In genomic region chr15:87733977-87734376, GRCh38 we compare ENCODE assay signal across 33 cellular contexts.
"Had no signal": no experiment of that assay in that cellular context is flagged by ENCODE, and none has a peak within 500 bp of the region (broad histone marks: within the 10 kb centered on the region; RNA-seq: fewer than 3 reads in every experiment).

No MANE protein-coding gene starts in this region.

- H3K4me1 ChIP-seq: adrenal gland, body of pancreas, breast epithelium had no signal

- H3K9me3 ChIP-seq: adrenal gland, body of pancreas, breast epithelium had no signal

- H3K36me3 ChIP-seq: adrenal gland, brain microvascular endothelial cell, breast epithelium had no signal

- ATAC-seq: activated CD4-positive, alpha-beta T cell treated with anti-CD3 and anti-CD28 coated beads for 36 hours; activated CD4-positive, CD25-positive, alpha-beta regulatory T cell treated with anti-CD3 and anti-CD28 coated beads, Interleukin-2, amount 50 U/mL, for 24 hours; activated CD8-positive, alpha-beta memory T cell treated with anti-CD3 and anti-CD28 coated beads, Interleukin-2, amount 10 ng/mL, durations not matched to agents 7 days and 5 days; activated naive CD4-positive, alpha-beta T cell treated with anti-CD3 and anti-CD28 coated beads, Interleukin-2, amount 50 U/mL, for 72 hours; activated T-helper 17 cell treated with anti-CD3 and anti-CD28 coated beads, Interleukin-2, amount 50 U/mL, for 72 hours; body of pancreas had no signal

- DNase-seq: activated CD4-positive, alpha-beta memory T cell treated with anti-CD3 and anti-CD28 coated beads, Interleukin-2, amount 10 ng/mL, durations not matched to agents 7 days and 5 days; activated CD4-positive, alpha-beta T cell treated with anti-CD3 and anti-CD28 coated beads for 1 hour; activated CD4-positive, alpha-beta T cell treated with anti-CD3 and anti-CD28 coated beads for 36 hours; activated CD4-positive, alpha-beta T cell treated with anti-CD3 and anti-CD28 coated beads for 48 hours; activated CD4-positive, alpha-beta T cell treated with anti-CD3 and anti-CD28 coated beads, Interleukin-2, amount 10 ng/mL, durations not matched to agents 7 days and 5 days; activated CD4-positive, alpha-beta T cell treated with anti-CD3 and anti-CD28 coated beads, Interleukin-2, amount 50 U/mL, for 48 hours; activated CD4-positive, CD25-positive, alpha-beta regulatory T cell; activated CD8-positive, alpha-beta memory T cell treated with anti-CD3 and anti-CD28 coated beads, Interleukin-2, amount 10 ng/mL, durations not matched to agents 7 days and 5 days; activated CD8-positive, alpha-beta memory T cell treated with anti-CD3 and anti-CD28 coated beads, Interleukin-2, amount 50 U/mL, for 48 hours; activated effector memory CD4-positive, alpha-beta T cell treated with anti-CD3 and anti-CD28 coated beads, Interleukin-2, amount 50 U/mL, for 16 hours; activated gamma-delta T cell treated with Interleukin-2 at 50 U/mL for 16 hours; activated naive CD4-positive, alpha-beta T cell; activated naive CD4-positive, alpha-beta T cell treated with anti-CD3 and anti-CD28 coated beads for 36 hours; activated naive CD4-positive, alpha-beta T cell treated with anti-CD3 and anti-CD28 coated beads, Interleukin-2, amount 50 U/mL, for 16 hours; activated naive CD8-positive, alpha-beta T cell treated with anti-CD3 and anti-CD28 coated beads for 36 hours; activated T-cell treated with anti-CD3 and anti-CD28 coated beads, Interleukin-2, amount 50 U/mL, for 24 hours; activated T-cell treated with anti-CD3 and anti-CD28 coated beads, Interleukin-2, amount 50 U/mL, for 48 hours; adrenal gland; amniotic stem cell; aorta; body of pancreas; brain microvascular endothelial cell; central memory CD4-positive, alpha-beta T cell; T-helper 1 cell; T-helper 2 cell; T-helper 9 cell had no signal

- H3K27ac ChIP-seq: adrenal gland, body of pancreas, brain microvascular endothelial cell, breast epithelium, VCaP had no signal

- H3K4me3 Mint-ChIP-seq: activated CD4-positive, alpha-beta memory T cell treated with anti-CD3 and anti-CD28 coated beads, Interleukin-2, amount 10 ng/mL, durations not matched to agents 7 days and 5 days; activated CD4-positive, alpha-beta T cell treated with anti-CD3 and anti-CD28 coated beads for 36 hours; activated CD4-positive, alpha-beta T cell treated with anti-CD3 and anti-CD28 coated beads, Interleukin-2, amount 10 ng/mL, durations not matched to agents 7 days and 5 days; activated CD8-positive, alpha-beta memory T cell treated with anti-CD3 and anti-CD28 coated beads, Interleukin-2, amount 10 ng/mL, durations not matched to agents 7 days and 5 days; activated naive CD4-positive, alpha-beta T cell treated with anti-CD3 and anti-CD28 coated beads for 36 hours; activated naive CD8-positive, alpha-beta T cell treated with anti-CD3 and anti-CD28 coated beads for 36 hours; activated T-cell treated with anti-CD3 and anti-CD28 coated beads, Interleukin-2, amount 50 U/mL, for 24 hours; activated T-helper 17 cell treated with anti-CD3 and anti-CD28 coated beads, Interleukin-2, amount 50 U/mL, for 72 hours; T-helper 1 cell treated with Interleukin-12 subunit alpha and Interleukin-12 subunit beta and Interleukin-4 antibody, amounts not matched to agents 30 μg/mL and 1 μg/mL, for 36 hours; T-helper 2 cell treated with Interferon-gamma antibody and Interleukin-4, amounts not matched to agents 5 μg/mL and 100 μg/mL, for 36 hours had no signal

- H3K9me3 Mint-ChIP-seq: activated naive CD4-positive, alpha-beta T cell treated with anti-CD3 and anti-CD28 coated beads for 36 hours; activated naive CD4-positive, alpha-beta T cell treated with anti-CD3 and anti-CD28 coated beads, Interleukin-2, amount 50 U/mL, for 72 hours; activated naive CD8-positive, alpha-beta T cell treated with anti-CD3 and anti-CD28 coated beads for 36 hours; activated T-cell treated with anti-CD3 and anti-CD28 coated beads, Interleukin-2, amount 50 U/mL, for 24 hours; T-helper 2 cell treated with Interferon-gamma antibody and Interleukin-4, amounts not matched to agents 5 μg/mL and 100 μg/mL, for 36 hours had no signal

- H3K4me1 Mint-ChIP-seq: activated T-helper 17 cell treated with anti-CD3 and anti-CD28 coated beads, Interleukin-2, amount 50 U/mL, for 72 hours had no signal

- H3K27me3 Mint-ChIP-seq: activated CD4-positive, alpha-beta memory T cell treated with anti-CD3 and anti-CD28 coated beads, Interleukin-2, amount 10 ng/mL, durations not matched to agents 7 days and 5 days; activated CD4-positive, alpha-beta T cell treated with anti-CD3 and anti-CD28 coated beads for 36 hours; activated CD4-positive, alpha-beta T cell treated with anti-CD3 and anti-CD28 coated beads, Interleukin-2, amount 10 ng/mL, durations not matched to agents 7 days and 5 days; activated CD8-positive, alpha-beta memory T cell treated with anti-CD3 and anti-CD28 coated beads, Interleukin-2, amount 10 ng/mL, durations not matched to agents 7 days and 5 days; activated naive CD8-positive, alpha-beta T cell treated with anti-CD3 and anti-CD28 coated beads for 36 hours had no signal

- H3K27me3 ChIP-seq: adrenal gland, body of pancreas, brain microvascular endothelial cell, breast epithelium had no signal

- H3K36me3 Mint-ChIP-seq: activated CD8-positive, alpha-beta memory T cell treated with anti-CD3 and anti-CD28 coated beads, Interleukin-2, amount 10 ng/mL, durations not matched to agents 7 days and 5 days; activated naive CD8-positive, alpha-beta T cell treated with anti-CD3 and anti-CD28 coated beads for 36 hours had no signal

- H3K4me3 ChIP-seq: adrenal gland, body of pancreas, breast epithelium had no signal

- H3K27ac Mint-ChIP-seq: activated CD4-positive, alpha-beta memory T cell treated with anti-CD3 and anti-CD28 coated beads, Interleukin-2, amount 10 ng/mL, durations not matched to agents 7 days and 5 days; activated CD4-positive, alpha-beta T cell treated with anti-CD3 and anti-CD28 coated beads for 36 hours; activated CD4-positive, alpha-beta T cell treated with anti-CD3 and anti-CD28 coated beads, Interleukin-2, amount 10 ng/mL, durations not matched to agents 7 days and 5 days; activated CD8-positive, alpha-beta memory T cell treated with anti-CD3 and anti-CD28 coated beads, Interleukin-2, amount 10 ng/mL, durations not matched to agents 7 days and 5 days; activated naive CD4-positive, alpha-beta T cell treated with anti-CD3 and anti-CD28 coated beads for 36 hours; activated naive CD4-positive, alpha-beta T cell treated with anti-CD3 and anti-CD28 coated beads, Interleukin-2, amount 50 U/mL, for 72 hours; activated naive CD8-positive, alpha-beta T cell treated with anti-CD3 and anti-CD28 coated beads for 36 hours; activated T-cell treated with anti-CD3 and anti-CD28 coated beads, Interleukin-2, amount 50 U/mL, for 24 hours; activated T-helper 17 cell treated with anti-CD3 and anti-CD28 coated beads, Interleukin-2, amount 50 U/mL, for 72 hours; T-helper 1 cell treated with Interleukin-12 subunit alpha and Interleukin-12 subunit beta and Interleukin-4 antibody, amounts not matched to agents 30 μg/mL and 1 μg/mL, for 36 hours; T-helper 2 cell treated with Interferon-gamma antibody and Interleukin-4, amounts not matched to agents 5 μg/mL and 100 μg/mL, for 36 hours had no signal
